ENCODE assay signal across 33 cellular contexts in genomic region chr15:49988766-49989165, GRCh38.
A peak's percentile ranks its signal among the peaks of the same experiment; 100 is the strongest.
DNase-seq lines count a peak whose midpoint lies in the region; ATAC-seq, FAIRE-seq and TF ChIP-seq lines count a peak whose summit lies in the region.
"Had no signal": no experiment of that assay in that cellular context is flagged by ENCODE, and none has a peak within 500 bp of the region (broad histone marks: within the 10 kb centered on the region; RNA-seq: fewer than 3 reads in every experiment).

No MANE protein-coding gene starts in this region.

- H3K4me3 ChIP-seq in GM23338, result no peak overlapping the region
- no peak overlapping the region for H3K4me3 ChIP-seq in IMR-90 (ENCODE audit: insufficient read depth, low read depth, low read length)
- H3K4me3 ChIP-seq in H1 (ENCODE audit: extremely low read depth in 1 of 4, insufficient read depth in 2 of 4, low read depth in 3 of 4, low read length in 4 of 4), result no peak overlapping the region
- no peak overlapping the region for H3K4me3 ChIP-seq in SK-N-SH (ENCODE audit: low read depth in 2 of 2, low read length in 1 of 2)
- H3K4me3 ChIP-seq: adrenal gland; BLaER1 treated with 17β-estradiol and CSF1 and Interleukin-3, amounts not matched to agents 10 nM and 100 nM; esophagus squamous epithelium; lower lobe of right lung; pancreas; Peyer's patch; smooth muscle cell had no signal

- no peaks in the 10 kb centered on the region for H3K79me2 ChIP-seq in GM23338 (replicated peaks; ENCODE audit: insufficient read depth)
- H3K79me2 ChIP-seq in H1 (ENCODE audit: control insufficient read depth in 1 of 2, insufficient read depth in 2 of 2, low read length in 2 of 2), result no peaks in the 10 kb centered on the region
- no peaks in the 10 kb centered on the region for H3K79me2 ChIP-seq in SK-N-SH (ENCODE audit: insufficient read depth)

- DNase-seq in GM23338 (ENCODE audit: low spot score), result no peak
- DNase-seq in IMR-90, result no peak
- no peak for DNase-seq in H1 (ENCODE audit: low read depth in 1 of 2, low spot score in 2 of 2)
- DNase-seq in stimulated activated effector memory CD8-positive, alpha-beta T cell treated with anti-CD3 and anti-CD28 coated beads, Interleukin-12 subunit alpha, Interleukin-12 subunit beta, amount 100 ng/mL, for 72 hours (ENCODE audit: low spot score in 2 of 2), result no peak
- DNase-seq in SK-N-SH, result no peak
- DNase-seq in GDM1 (lab: John Stamatoyannopoulos, UW), result no peak
- DNase-seq in NCI-H748 (lab: John Stamatoyannopoulos, UW; ENCODE audit: unreplicated experiment), result no peak
- DNase-seq: activated CD4-positive, alpha-beta memory T cell treated with anti-CD3 and anti-CD28 coated beads, Interleukin-2, amount 10 ng/mL, durations not matched to agents 7 days and 5 days; activated CD4-positive, alpha-beta T cell treated with anti-CD3 and anti-CD28 coated beads for 1 hour; activated CD8-positive, alpha-beta memory T cell treated with anti-CD3 and anti-CD28 coated beads, Interleukin-2, amount 50 U/mL, for 4 hours; activated naive CD4-positive, alpha-beta T cell; adrenal gland; dermis blood vessel endothelial cell; DMS53; endodermal cell; esophagus squamous epithelium; foreskin keratinocyte; HCEC 1CT; Karpas-422; lower lobe of right lung; NCI-H146; NCI-H2171; NCI-H510A treated with DMSO at 0.1 percent for 48 hours; nephron progenitor cell; pancreas; Peyer's patch; SHP77 treated with DMSO at 0.1 percent for 48 hours had no signal

- CTCF ChIA-PET in IMR-90 (lab: Yijun Ruan, JAX), result no interaction called here
- CTCF ChIA-PET in H1 (lab: Charles Lee; ENCODE audit: partially characterized antibody), result interaction anchor here (1.2 to 1.4 kb wide), 2 partner anchors 110 to 112 kb away, joined by 4 to 5 read pairs; no protein-coding TSS in a partner anchor
- CTCF ChIA-PET in SK-N-SH (lab: Yijun Ruan, JAX), result interaction anchor here (0.8 to 1.3 kb wide), 2 partner anchors 11 to 12 kb away, joined by 3 to 4 read pairs; no protein-coding TSS in a partner anchor

- H2BK20ac ChIP-seq in IMR-90 (ENCODE audit: low read depth, low read length) (peak overlapping the region; percentile 71), H1 (ENCODE audit: low read length) (no peak overlapping the region)

- H3K23ac ChIP-seq in IMR-90 (ENCODE audit: low read depth, low read length) (no peak overlapping the region), H1 (ENCODE audit: insufficient read length) (no peak overlapping the region)

- TF ChIP-seq POLR2A in IMR-90 (IDR thresholded peaks at IDR 0.05; ENCODE audit: low read depth, low read length) (no peak), H1 (IDR thresholded peaks at IDR 0.05; ENCODE audit: control extremely low read depth in 1 of 2, low read depth in 2 of 2, low read length in 2 of 2) (no peak)

- H3K9me1 ChIP-seq in IMR-90 (ENCODE audit: insufficient read depth, low read length), result peaks cover 3% of the 10 kb centered on the region

- H3K79me1 ChIP-seq in IMR-90 (ENCODE audit: low read depth in 1 of 2, low read length in 2 of 2) (no peaks in the 10 kb centered on the region), H1 (ENCODE audit: low read depth, low read length) (no peaks in the 10 kb centered on the region)

- in situ Hi-C loops in IMR-90 (cut with MboI; ENCODE audit: low sequenced_read_pairs), result no loop called here

- H2BK5ac ChIP-seq in IMR-90 (ENCODE audit: low read depth, low read length, poor library complexity, severe bottlenecking) (no peak overlapping the region), H1 (ENCODE audit: low read depth, low read length) (no peak overlapping the region)

- H3K9me2 ChIP-seq in GM23338 (ENCODE audit: insufficient read depth), result no peaks in the 10 kb centered on the region
- no peaks in the 10 kb centered on the region for H3K9me2 ChIP-seq in SK-N-SH

- no peaks in the 10 kb centered on the region for H3K27me3 ChIP-seq in GM23338 (ENCODE audit: insufficient read depth)
- H3K27me3 ChIP-seq in IMR-90 (ENCODE audit: control insufficient read depth, insufficient read depth, low read length), result no peaks in the 10 kb centered on the region
- H3K27me3 ChIP-seq in H1 (replicated peaks in 1 of 4; ENCODE audit: control insufficient read depth in 3 of 4, extremely low read depth in 1 of 4, insufficient read depth in 3 of 4, low read length in 3 of 4), result no peaks in the 10 kb centered on the region
- no peaks in the 10 kb centered on the region for H3K27me3 ChIP-seq in SK-N-SH (ENCODE audit: insufficient read depth)
- H3K27me3 ChIP-seq: adrenal gland; BLaER1 treated with 17β-estradiol and CSF1 and Interleukin-3, amounts not matched to agents 10 nM and 100 nM; esophagus squamous epithelium; foreskin keratinocyte; pancreas; Peyer's patch had no signal

- H2AK9ac ChIP-seq in IMR-90 (replicated peaks; ENCODE audit: low read depth, low read length, poor library complexity), result no peak overlapping the region

- H2BK15ac ChIP-seq in IMR-90 (ENCODE audit: low read depth, low read length) (peak overlapping the region; percentile 72; the same call in 2 of the 3 replicates), H1 (ENCODE audit: low read length) (no peak overlapping the region)

- H3K14ac ChIP-seq in IMR-90 (replicated peaks; ENCODE audit: low read depth, low read length) (no peak overlapping the region), H1 (ENCODE audit: insufficient read length) (no peak overlapping the region)

- H4K91ac ChIP-seq in IMR-90 (ENCODE audit: insufficient read depth, low read depth, low read length) (peak overlapping the region; percentile 54), H1 (replicated peaks; ENCODE audit: insufficient read length, low read length) (no peak overlapping the region)

- H3K27me3 Mint-ChIP-seq in GM23338 (ENCODE audit: insufficient read depth, low read depth, poor library complexity), result no peaks in the 10 kb centered on the region
- H3K27me3 Mint-ChIP-seq: activated CD4-positive, alpha-beta memory T cell treated with anti-CD3 and anti-CD28 coated beads, Interleukin-2, amount 10 ng/mL, durations not matched to agents 7 days and 5 days had no signal

- H3K27ac Mint-ChIP-seq in GM23338, result no peak overlapping the region
- H3K27ac Mint-ChIP-seq in stimulated activated effector memory CD8-positive, alpha-beta T cell treated with anti-CD3 and anti-CD28 coated beads, Interleukin-12 subunit alpha, Interleukin-12 subunit beta, amount 100 ng/mL, for 72 hours, result peak overlapping the region; percentile 40
- H3K27ac Mint-ChIP-seq: activated CD4-positive, alpha-beta memory T cell treated with anti-CD3 and anti-CD28 coated beads, Interleukin-2, amount 10 ng/mL, durations not matched to agents 7 days and 5 days; brain; endodermal cell; stimulated activated naive CD8-positive, alpha-beta T cell treated with anti-CD3 and anti-CD28 coated beads, Interleukin-15, Interleukin-2, amounts not matched to agents 100 ng/mL and 50 ng/mL, for 24 hours; T-helper 2 cell treated with Interferon-gamma antibody and Interleukin-4, amounts not matched to agents 5 μg/mL and 100 μg/mL, for 36 hours had no signal

- H2AK5ac ChIP-seq in IMR-90 (ENCODE audit: low read depth, low read length) (peak overlapping the region; percentile 78), H1 (ENCODE audit: low read depth, low read length) (no peak overlapping the region)

- no peaks in the 10 kb centered on the region for H3K23me2 ChIP-seq in H1 (ENCODE audit: low read depth, low read length)

- no CpG with 5 or more reads among the region's 2 CpGs for WGBS in IMR-90 (ENCODE audit: extremely low coverage in 2 of 2, insufficient read length in 1 of 2), 2 experiments
- 91% methylated on average over 2 of the region's 2 CpGs; no CpG with 5 or more reads in 1 of the 2 experiments for WGBS in H1 (ENCODE audit: extremely low coverage in 1 of 2, insufficient coverage in 1 of 2, insufficient read length in 1 of 2, insufficient replicate concordance in 2 of 2, low coverage in 1 of 2, low lambda C conversion rate in 2 of 2, missing lambda C conversion rate in 1 of 2), 2 experiments
- WGBS in SK-N-SH (ENCODE audit: low lambda C conversion rate), result 53% methylated on average over 2 of the region's 2 CpGs

- TF ChIP-seq EP300 in H1 (IDR thresholded peaks at IDR 0.05; ENCODE audit: borderline replicate concordance in 1 of 2, low read depth in 2 of 2, low read length in 2 of 2) (no peak), SK-N-SH (IDR thresholded peaks at IDR 0.05; ENCODE audit: borderline replicate concordance in 1 of 2, low read depth in 1 of 2, low read length in 1 of 2) (no peak)

- no peak overlapping the region for H2BK12ac ChIP-seq in H1 (ENCODE audit: low read depth, low read length)

- H3K4me2 ChIP-seq in GM23338 (no peak overlapping the region), IMR-90 (ENCODE audit: low read depth, low read length) (no peak overlapping the region), H1 (ENCODE audit: insufficient read depth in 1 of 2, low read depth in 2 of 2, low read length in 2 of 2) (no peak overlapping the region), SK-N-SH (no peak overlapping the region)
- H3K4me2 ChIP-seq: smooth muscle cell had no signal

- H3F3A ChIP-seq in GM23338 (replicated peaks; ENCODE audit: low read depth), result no peaks in the 10 kb centered on the region
- H3F3A ChIP-seq in SK-N-SH (replicated peaks; ENCODE audit: insufficient read depth), result no peaks in the 10 kb centered on the region

- BruUV-seq in IMR-90 (replicated peaks; lab: Mats Ljungman, UMichigan), result no TSS peak

- no peaks in the 10 kb centered on the region for H3K9me3 Mint-ChIP-seq in GM23338
- H3K9me3 Mint-ChIP-seq in stimulated activated effector memory CD8-positive, alpha-beta T cell treated with anti-CD3 and anti-CD28 coated beads, Interleukin-12 subunit alpha, Interleukin-12 subunit beta, amount 100 ng/mL, for 72 hours, result no peaks in the 10 kb centered on the region
- H3K9me3 Mint-ChIP-seq: activated CD4-positive, alpha-beta memory T cell treated with anti-CD3 and anti-CD28 coated beads, Interleukin-2, amount 10 ng/mL, durations not matched to agents 7 days and 5 days; brain; endodermal cell; nephron progenitor cell; stimulated activated naive CD8-positive, alpha-beta T cell treated with anti-CD3 and anti-CD28 coated beads, Interleukin-15, Interleukin-2, amounts not matched to agents 100 ng/mL and 50 ng/mL, for 24 hours; T-helper 2 cell treated with Interferon-gamma antibody and Interleukin-4, amounts not matched to agents 5 μg/mL and 100 μg/mL, for 36 hours had no signal

- intact Hi-C loops in IMR-90 (cut with micrococcal nuclease), result no loop called here

- H3K4ac ChIP-seq in IMR-90 (ENCODE audit: low read depth, low read length) (peak overlapping the region; percentile 30), H1 (replicated peaks; ENCODE audit: insufficient read length, low read depth, low read length) (no peak overlapping the region)

- peak overlapping the region; percentile 64 for H2BK120ac ChIP-seq in IMR-90 (ENCODE audit: low read depth, low read length)
- no peak overlapping the region for H2BK120ac ChIP-seq in H1 (replicated peaks; ENCODE audit: low read depth, low read length)

- no peaks in the 10 kb centered on the region for H3K4me1 ChIP-seq in GM23338 (ENCODE audit: insufficient read depth)
- H3K4me1 ChIP-seq in IMR-90 (ENCODE audit: control insufficient read depth, insufficient read depth, low read length), result peaks cover 17% of the 10 kb centered on the region
- no peaks in the 10 kb centered on the region for H3K4me1 ChIP-seq in H1 (replicated peaks in 1 of 4; ENCODE audit: control insufficient read depth in 3 of 4, insufficient read depth in 4 of 4, low read length in 3 of 4)
- H3K4me1 ChIP-seq in SK-N-SH (ENCODE audit: control insufficient read depth in 1 of 2, insufficient read depth in 2 of 2, low read depth in 1 of 2, low read length in 1 of 2), result no peaks in the 10 kb centered on the region; a peak in 1 of 4 replicates
- H3K4me1 ChIP-seq: adrenal gland, foreskin keratinocyte, pancreas, Peyer's patch had no signal

- H3K36me3 ChIP-seq in GM23338 (ENCODE audit: insufficient read depth) (no peaks in the 10 kb centered on the region), IMR-90 (ENCODE audit: control insufficient read depth, insufficient read depth, low read length) (no peaks in the 10 kb centered on the region), H1 (ENCODE audit: control insufficient read depth in 2 of 4, insufficient read depth in 4 of 4, low read length in 3 of 4) (no peaks in the 10 kb centered on the region), SK-N-SH (replicated peaks in 1 of 2; ENCODE audit: control insufficient read depth in 1 of 2, insufficient read depth in 2 of 2, low read length in 1 of 2) (no peaks in the 10 kb centered on the region)
- H3K36me3 ChIP-seq: adrenal gland, esophagus squamous epithelium, lower lobe of right lung, pancreas, Peyer's patch had no signal

- TF ChIP-seq CTCF in GM23338 (conservative IDR thresholded peaks at IDR 0.05; ENCODE audit: low read depth in 2 of 2) (no peak), IMR-90 (conservative IDR thresholded peaks at IDR 0.05; ENCODE audit: low read depth, low read length) (no peak), H1 (IDR thresholded peaks at IDR 0.05; ENCODE audit: control extremely low read depth in 1 of 3, insufficient read depth in 1 of 3, low read depth in 1 of 3, low read length in 3 of 3) (no peak), SK-N-SH (IDR thresholded peaks at IDR 0.05) (no peak)

- POLR2A ChIA-PET in IMR-90 (lab: Charles Lee; ENCODE audit: unreplicated experiment), result no interaction called here
- POLR2A ChIA-PET in H1 (lab: Charles Lee; ENCODE audit: partially characterized antibody), result no interaction called here
- POLR2A ChIA-PET in SK-N-SH (lab: Yijun Ruan, JAX), result no interaction called here

- ATAC-seq in GM23338 (peak; percentile 28; the same call in 2 of the 3 replicates), IMR-90 (ENCODE audit: low read depth) (no peak)
- ATAC-seq in stimulated activated effector memory CD8-positive, alpha-beta T cell treated with anti-CD3 and anti-CD28 coated beads, Interleukin-12 subunit alpha, Interleukin-12 subunit beta, amount 100 ng/mL, for 72 hours, result no peak
- ATAC-seq: foreskin keratinocyte had no signal

- no peak overlapping the region for H3K27ac ChIP-seq in GM23338 (ENCODE audit: low read depth)
- H3K27ac ChIP-seq in IMR-90 (ENCODE audit: insufficient read depth, low read length), result peak overlapping the region; percentile 20; the same call in 1 of the 2 replicates
- H3K27ac ChIP-seq in H1 (ENCODE audit: low read depth, low read length), result no peak overlapping the region
- no peak overlapping the region for H3K27ac ChIP-seq in SK-N-SH (ENCODE audit: low read depth in 2 of 2, low read length in 1 of 2)
- H3K27ac ChIP-seq: adrenal gland, foreskin keratinocyte, lower lobe of right lung, pancreas, Peyer's patch had no signal

- no peaks in the 10 kb centered on the region for H3K36me3 Mint-ChIP-seq in GM23338 (ENCODE audit: low read depth)
- peaks cover 19% of the 10 kb centered on the region for H3K36me3 Mint-ChIP-seq in stimulated activated effector memory CD8-positive, alpha-beta T cell treated with anti-CD3 and anti-CD28 coated beads, Interleukin-12 subunit alpha, Interleukin-12 subunit beta, amount 100 ng/mL, for 72 hours
- H3K36me3 Mint-ChIP-seq: brain had no signal

- H3K4me3 Mint-ChIP-seq in GM23338, result no peak overlapping the region
- H3K4me3 Mint-ChIP-seq in stimulated activated effector memory CD8-positive, alpha-beta T cell treated with anti-CD3 and anti-CD28 coated beads, Interleukin-12 subunit alpha, Interleukin-12 subunit beta, amount 100 ng/mL, for 72 hours, result no peak overlapping the region
- H3K4me3 Mint-ChIP-seq: activated CD4-positive, alpha-beta memory T cell treated with anti-CD3 and anti-CD28 coated beads, Interleukin-2, amount 10 ng/mL, durations not matched to agents 7 days and 5 days; brain; endodermal cell; nephron progenitor cell; stimulated activated naive CD8-positive, alpha-beta T cell treated with anti-CD3 and anti-CD28 coated beads, Interleukin-15, Interleukin-2, amounts not matched to agents 100 ng/mL and 50 ng/mL, for 24 hours; T-helper 2 cell treated with Interferon-gamma antibody and Interleukin-4, amounts not matched to agents 5 μg/mL and 100 μg/mL, for 36 hours had no signal

- dilution Hi-C loops in IMR-90 (cut with HindIII; ENCODE audit: low sequenced_read_pairs, unreplicated experiment), result no loop called here

- peak overlapping the region; percentile 0; the same call in 1 of the 2 replicates for H2AFZ ChIP-seq in GM23338
- no peak overlapping the region for H2AFZ ChIP-seq in IMR-90 (replicated peaks; ENCODE audit: low read length, poor library complexity)
- H2AFZ ChIP-seq in H1 (ENCODE audit: low read length), result 0 out of 2 replicates have a peak overlapping the region, but pooled peaks have one; percentile 24
- no peak overlapping the region for H2AFZ ChIP-seq in SK-N-SH (ENCODE audit: low read depth)

- H4K8ac ChIP-seq in IMR-90 (ENCODE audit: low read depth in 2 of 2, low read length in 2 of 2), result peak overlapping the region; percentile 31 to 51; a peak in 2 of 4 replicates
- H4K8ac ChIP-seq in H1 (ENCODE audit: extremely low read depth, insufficient read depth, low read length), result no peak overlapping the region

- no peaks in the 10 kb centered on the region for H3K4me1 Mint-ChIP-seq in GM23338
- no peaks in the 10 kb centered on the region for H3K4me1 Mint-ChIP-seq in stimulated activated effector memory CD8-positive, alpha-beta T cell treated with anti-CD3 and anti-CD28 coated beads, Interleukin-12 subunit alpha, Interleukin-12 subunit beta, amount 100 ng/mL, for 72 hours
- H3K4me1 Mint-ChIP-seq: brain, nephron progenitor cell had no signal

- TF ChIP-seq RAD21 in IMR-90 (IDR thresholded peaks at IDR 0.05; ENCODE audit: low read length), result no peak
- no peak for TF ChIP-seq RAD21 in H1 (IDR thresholded peaks at IDR 0.05 in 1 of 2, conservative IDR thresholded peaks at IDR 0.05 in 1 of 2; ENCODE audit: low read depth in 2 of 2, low read length in 2 of 2)
- no peak for TF ChIP-seq RAD21 in SK-N-SH (IDR thresholded peaks at IDR 0.05; ENCODE audit: low read length)

- H3K9me3 ChIP-seq in IMR-90 (ENCODE audit: control insufficient read depth, insufficient read depth, low read length) (no peaks in the 10 kb centered on the region), H1 (ENCODE audit: insufficient read depth in 2 of 2, low read depth in 1 of 2, low read length in 1 of 2) (no peaks in the 10 kb centered on the region), SK-N-SH (no peaks in the 10 kb centered on the region)
- H3K9me3 ChIP-seq: adrenal gland; BLaER1 treated with 17β-estradiol and CSF1 and Interleukin-3, amounts not matched to agents 10 nM and 100 nM; esophagus squamous epithelium; lower lobe of right lung; pancreas; Peyer's patch had no signal

- H3K9ac ChIP-seq in IMR-90 (ENCODE audit: low read depth, low read length), result no peak overlapping the region
- no peak overlapping the region for H3K9ac ChIP-seq in H1 (replicated peaks in 1 of 4; ENCODE audit: extremely low read depth in 1 of 4, low read depth in 3 of 4, low read length in 3 of 4)
- H3K9ac ChIP-seq in SK-N-SH, result no peak overlapping the region
- H3K9ac ChIP-seq: BLaER1 treated with 17β-estradiol and CSF1 and Interleukin-3, amounts not matched to agents 10 nM and 100 nM had no signal

- FAIRE-seq in H1 (lab: Jason Lieb, UNC), result no peak
- FAIRE-seq: G401.6, pancreas had no signal

- H3K56ac ChIP-seq in IMR-90 (ENCODE audit: extremely low read depth, insufficient read depth, low read length) (no peak overlapping the region), H1 (replicated peaks; ENCODE audit: insufficient read length, low read depth, low read length) (no peak overlapping the region)

- H4K20me1 ChIP-seq in GM23338 (replicated peaks; ENCODE audit: insufficient read depth) (no peaks in the 10 kb centered on the region), IMR-90 (ENCODE audit: insufficient read depth, low read length) (no peaks in the 10 kb centered on the region), H1 (replicated peaks in 1 of 2; ENCODE audit: control insufficient read depth in 1 of 2, insufficient read depth in 2 of 2, low read length in 2 of 2) (no peaks in the 10 kb centered on the region), SK-N-SH (ENCODE audit: insufficient read depth) (no peaks in the 10 kb centered on the region)
- H4K20me1 ChIP-seq: BLaER1 treated with 17β-estradiol and CSF1 and Interleukin-3, amounts not matched to agents 10 nM and 100 nM had no signal

- H3K18ac ChIP-seq in IMR-90 (ENCODE audit: low read depth, low read length) (peak overlapping the region; percentile 81), H1 (ENCODE audit: extremely low read depth, low read length) (no peak overlapping the region)

- H4K5ac ChIP-seq in IMR-90 (ENCODE audit: low read depth, low read length) (peak overlapping the region; percentile 84), H1 (ENCODE audit: insufficient read length, low read depth, low read length) (no peak overlapping the region)

Comparison
In these comparisons a context has a peak if more than half of its experiments do, and no peak if none do; other contexts are left out.
1. H2AFZ ChIP-seq: peak in GM23338 (single experiment) and H1 (single experiment); none in IMR-90 (single experiment) and SK-N-SH (single experiment).